Comparison of ENCODE assay signal across 17 cellular contexts in genomic region chr22:39703890-39704658, GRCh38.
DNase-seq lines count a peak whose midpoint lies in the region; ATAC-seq and TF ChIP-seq lines count a peak whose summit lies in the region.
"Had no signal": no experiment of that assay in that cellular context is flagged by ENCODE, and none has a peak within 500 bp of the region (broad histone marks: within the 10 kb centered on the region; RNA-seq: fewer than 3 reads in every experiment).

No MANE protein-coding gene starts in this region.

- H3K36me3 ChIP-seq in gastroesophageal sphincter = no peaks in the 10 kb centered on the region

- H3K4me3 ChIP-seq in gastroesophageal sphincter = no peak overlapping the region
- H3K4me3 ChIP-seq: K562 had no signal

- 28 to 60% methylated on average over 2 to 5 of the region's 19 CpGs for WGBS in gastroesophageal sphincter (ENCODE audit: low coverage in 1 of 2), 2 donors

- H3K27me3 ChIP-seq in gastroesophageal sphincter = peaks cover 58% of the 10 kb centered on the region

- TF ChIP-seq POLR2A in gastroesophageal sphincter (IDR thresholded peaks at IDR 0.05) = no peak

- H3K4me1 ChIP-seq in gastroesophageal sphincter = peaks cover 0 to 13% (median 9%) of the 10 kb centered on the region in 3 donors

- H3K9me3 Mint-ChIP-seq in progenitor cell of endocrine pancreas (ENCODE audit: low read depth) = no peaks in the 10 kb centered on the region
- H3K9me3 Mint-ChIP-seq: activated naive CD8-positive, alpha-beta T cell treated with anti-CD3 and anti-CD28 coated beads, Interleukin-2, amount 10 ng/mL, durations not matched to agents 7 days and 5 days; activated T-cell treated with anti-CD3 and anti-CD28 coated beads, Interleukin-2, amount 50 U/mL, for 24 hours; effector memory CD8-positive, alpha-beta T cell; stimulated activated effector memory CD8-positive, alpha-beta T cell treated with anti-CD3 and anti-CD28 coated beads, Interleukin-12 subunit alpha, Interleukin-12 subunit beta, amount 100 ng/mL, for 72 hours; type B pancreatic cell had no signal

- no peak for TF ChIP-seq CTCF in gastroesophageal sphincter (IDR thresholded peaks at IDR 0.05)
- no peak for TF ChIP-seq CTCF in progenitor cell of endocrine pancreas (IDR thresholded peaks at IDR 0.05; ENCODE audit: unreplicated experiment)
- no peak for TF ChIP-seq CTCF in GM10248 (IDR thresholded peaks at IDR 0.05; ENCODE audit: control extremely low read depth, extremely low read depth, low read depth, missing control alignments)

- H3K4me3 Mint-ChIP-seq in progenitor cell of endocrine pancreas (ENCODE audit: low read depth) = no peak overlapping the region
- H3K4me3 Mint-ChIP-seq: activated naive CD8-positive, alpha-beta T cell treated with anti-CD3 and anti-CD28 coated beads, Interleukin-2, amount 10 ng/mL, durations not matched to agents 7 days and 5 days; activated T-cell treated with anti-CD3 and anti-CD28 coated beads, Interleukin-2, amount 50 U/mL, for 24 hours; effector memory CD8-positive, alpha-beta T cell; stimulated activated effector memory CD8-positive, alpha-beta T cell treated with anti-CD3 and anti-CD28 coated beads, Interleukin-12 subunit alpha, Interleukin-12 subunit beta, amount 100 ng/mL, for 72 hours; type B pancreatic cell had no signal

- no peak overlapping the region for H3K27ac ChIP-seq in gastroesophageal sphincter

- H3K27ac Mint-ChIP-seq in progenitor cell of endocrine pancreas = peak overlapping the region; percentile 64
- H3K27ac Mint-ChIP-seq: activated naive CD8-positive, alpha-beta T cell treated with anti-CD3 and anti-CD28 coated beads, Interleukin-2, amount 10 ng/mL, durations not matched to agents 7 days and 5 days; activated T-cell treated with anti-CD3 and anti-CD28 coated beads, Interleukin-2, amount 50 U/mL, for 24 hours; effector memory CD8-positive, alpha-beta T cell; stimulated activated effector memory CD8-positive, alpha-beta T cell treated with anti-CD3 and anti-CD28 coated beads, Interleukin-12 subunit alpha, Interleukin-12 subunit beta, amount 100 ng/mL, for 72 hours; type B pancreatic cell had no signal

- H3K9me3 ChIP-seq in gastroesophageal sphincter = no peaks in the 10 kb centered on the region

- ATAC-seq in gastroesophageal sphincter = peak; percentile 46
- ATAC-seq in GM21390 (IDR thresholded peaks at IDR 0.05; ENCODE audit: unreplicated experiment) = no peak
- ATAC-seq in HG03135 (IDR thresholded peaks at IDR 0.05; ENCODE audit: unreplicated experiment) = no peak
- ATAC-seq: effector memory CD8-positive, alpha-beta T cell; K562; stimulated activated effector memory CD8-positive, alpha-beta T cell treated with anti-CD3 and anti-CD28 coated beads, Interleukin-12 subunit alpha, Interleukin-12 subunit beta, amount 100 ng/mL, for 72 hours had no signal

- peaks cover 7% of the 10 kb centered on the region for H3K4me1 Mint-ChIP-seq in progenitor cell of endocrine pancreas (ENCODE audit: low read depth)
- H3K4me1 Mint-ChIP-seq: activated naive CD8-positive, alpha-beta T cell treated with anti-CD3 and anti-CD28 coated beads, Interleukin-2, amount 10 ng/mL, durations not matched to agents 7 days and 5 days had no signal

- CTCF ChIA-PET in GM10248 (lab: Yijun Ruan, JAX) = no interaction called here

- H3K27me3 Mint-ChIP-seq in progenitor cell of endocrine pancreas = peaks cover 22% of the 10 kb centered on the region
- H3K27me3 Mint-ChIP-seq: activated T-cell treated with anti-CD3 and anti-CD28 coated beads, Interleukin-2, amount 50 U/mL, for 24 hours had no signal

- DNase-seq in D341Med (ENCODE audit: low spot score) (peak; percentile 72), NCI-H345 treated with DMSO at 0.1 percent for 48 hours (lab: John Stamatoyannopoulos, UW; ENCODE audit: unreplicated experiment) (peak; percentile 1), progenitor cell of endocrine pancreas (ENCODE audit: low spot score, unreplicated experiment) (no peak), GM10248 (ENCODE audit: extremely low spot score) (no peak)
- no peak for DNase-seq in activated effector memory CD4-positive, alpha-beta T cell treated with anti-CD3 and anti-CD28 coated beads, Interleukin-2, amount 50 U/mL, for 16 hours
- DNase-seq: activated naive CD8-positive, alpha-beta T cell treated with anti-CD3 and anti-CD28 coated beads, Interleukin-2, amount 10 ng/mL, durations not matched to agents 7 days and 5 days; activated T-cell treated with anti-CD3 and anti-CD28 coated beads, Interleukin-2, amount 50 U/mL, for 24 hours; effector memory CD8-positive, alpha-beta T cell; GDM1; NCI-H1048; NCI-H526 treated with DMSO at 0.1 percent for 48 hours had no signal

- no peak for TF ChIP-seq EP300 in gastroesophageal sphincter (IDR thresholded peaks at IDR 0.05)

- no peaks in the 10 kb centered on the region for H3K36me3 Mint-ChIP-seq in progenitor cell of endocrine pancreas (ENCODE audit: insufficient read depth)
- H3K36me3 Mint-ChIP-seq: activated naive CD8-positive, alpha-beta T cell treated with anti-CD3 and anti-CD28 coated beads, Interleukin-2, amount 10 ng/mL, durations not matched to agents 7 days and 5 days; stimulated activated effector memory CD8-positive, alpha-beta T cell treated with anti-CD3 and anti-CD28 coated beads, Interleukin-12 subunit alpha, Interleukin-12 subunit beta, amount 100 ng/mL, for 72 hours; type B pancreatic cell had no signal

- POLR2A ChIA-PET in GM10248 (lab: Yijun Ruan, JAX) = no interaction called here

Comparison
In these comparisons a context has a peak if more than half of its experiments do, and no peak if none do; other contexts are left out.
1. DNase-seq: peak in D341Med (single experiment) and NCI-H345 treated with DMSO at 0.1 percent for 48 hours (single experiment); none in progenitor cell of endocrine pancreas (single experiment), activated effector memory CD4-positive, alpha-beta T cell treated with anti-CD3 and anti-CD28 coated beads, Interleukin-2, amount 50 U/mL, for 16 hours (single experiment) and GM10248 (single experiment).